ENCODE assay signal across 9 cellular contexts in genomic region chr2:73827018-73827417, GRCh38. TPM values are rescaled to one million over a fixed set of nuclear protein-coding genes. Genes with fewer than 3 reads are reported as not detected.
DNase-seq lines count a peak whose midpoint lies in the region; ATAC-seq and TF ChIP-seq lines count a peak whose summit lies in the region.
"Had no signal": no experiment of that assay in that cellular context is flagged by ENCODE, and none has a peak within 500 bp of the region (broad histone marks: within the 10 kb centered on the region; RNA-seq: fewer than 3 reads in every experiment).

No MANE protein-coding gene starts in this region.

- CTCF ChIA-PET in activated B cell treated with CpG ODN at 0.5 μM for 24 hours (lab: Charles Lee) = interaction anchor here (0.7 to 7.4 kb wide), 6 partner anchors 23 to 705 kb away, joined by 3 to 114 read pairs (median 4); partner anchors contain the start of genes BOLA3 and MOB1A
- CTCF ChIA-PET in naive thymus-derived CD4-positive, alpha-beta T cell (lab: Charles Lee) = interaction anchor here (0.6 to 5.4 kb wide), 8 partner anchors 12 to 565 kb away, joined by 3 to 50 read pairs (median 4); partner anchors contain the start of gene MOB1A

- no peak overlapping the region for H3K27ac Mint-ChIP-seq in activated B cell treated with CpG ODN at 0.5 μM for 24 hours
- peak overlapping the region in 5 of 9 donors; percentile 71 to 99 (median 83) for H3K27ac Mint-ChIP-seq in naive thymus-derived CD4-positive, alpha-beta T cell

- DNase-seq in GM10266 (ENCODE audit: extremely low spot score) = peak; percentile 50
- DNase-seq in NAMALWA (ENCODE audit: low spot score) = peak; percentile 72
- no peak for DNase-seq in activated B cell treated with CpG ODN at 0.5 μM for 24 hours
- DNase-seq in naive thymus-derived CD4-positive, alpha-beta T cell = peak in 1 of 9 donors; percentile 7
- no peak for DNase-seq in NCI-H2029 (lab: John Stamatoyannopoulos, UW)
- DNase-seq in activated CD8-positive, alpha-beta memory T cell treated with anti-CD3 and anti-CD28 coated beads for 24 hours = no peak
- no peak for DNase-seq in tibial nerve (ENCODE audit: low spot score in 2 of 2)

- 26 to 27% methylated on average over 2 of the region's 2 CpGs for WGBS in tibial nerve, 2 donors

- peak; percentile 49 for TF ChIP-seq CTCF in GM10266 (IDR thresholded peaks at IDR 0.05; ENCODE audit: control insufficient read depth, insufficient read depth, low read depth, missing control alignments)
- TF ChIP-seq CTCF in activated B cell treated with CpG ODN at 0.5 μM for 24 hours (IDR thresholded peaks at IDR 0.05) = no peak
- peak in 1 of 5 experiments; percentile 16 for TF ChIP-seq CTCF in tibial nerve (IDR thresholded peaks at IDR 0.05)

- H3K4me1 Mint-ChIP-seq in activated B cell treated with CpG ODN at 0.5 μM for 24 hours = peaks cover 47% of the 10 kb centered on the region
- peaks cover 24 to 49% (median 40%) of the 10 kb centered on the region in 7 donors for H3K4me1 Mint-ChIP-seq in naive thymus-derived CD4-positive, alpha-beta T cell

- POLR2A ChIA-PET in activated B cell treated with CpG ODN at 0.5 μM for 24 hours (lab: Charles Lee) = interaction anchor here (2.0 to 2.7 kb wide), 2 partner anchors 351 to 372 kb away, joined by 15 to 24 read pairs; partner anchors contain the start of genes MOB1A and MTHFD2
- POLR2A ChIA-PET in naive thymus-derived CD4-positive, alpha-beta T cell (lab: Charles Lee) = interaction anchor here (1.1 kb wide), 1 partner anchor 372 kb away, joined by 4 read pairs; the partner anchor contains the start of gene MTHFD2

- H3K4me3 ChIP-seq in naive thymus-derived CD4-positive, alpha-beta T cell (ENCODE audit: low read length) = no peak overlapping the region
- no peak overlapping the region for H3K4me3 ChIP-seq in tibial nerve

- H3K4me1 ChIP-seq in naive thymus-derived CD4-positive, alpha-beta T cell (ENCODE audit: control insufficient read depth in 2 of 2, insufficient read depth in 2 of 2, low read length in 2 of 2) = peaks cover 22 to 25% of the 10 kb centered on the region in 2 donors
- H3K4me1 ChIP-seq in tibial nerve = peaks cover 0 to 42% (median 21%) of the 10 kb centered on the region in 4 donors

- H3K36me3 Mint-ChIP-seq in activated B cell treated with CpG ODN at 0.5 μM for 24 hours (ENCODE audit: low read depth) = peaks cover 23% of the 10 kb centered on the region
- peaks cover 0 to 7% (median 4%) of the 10 kb centered on the region in 5 donors for H3K36me3 Mint-ChIP-seq in naive thymus-derived CD4-positive, alpha-beta T cell

- H3K36me3 ChIP-seq in naive thymus-derived CD4-positive, alpha-beta T cell (ENCODE audit: control insufficient read depth in 2 of 3, insufficient read depth in 3 of 3, low read length in 3 of 3) = peaks cover 0 to 4% (median 0%) of the 10 kb centered on the region in 3 experiments
- H3K36me3 ChIP-seq in tibial nerve = peaks cover 0 to 8% (median 0%) of the 10 kb centered on the region in 3 donors

- no peak overlapping the region for H3K27ac ChIP-seq in naive thymus-derived CD4-positive, alpha-beta T cell (ENCODE audit: low read depth, low read length)
- no peak overlapping the region for H3K27ac ChIP-seq in tibial nerve

- no peak for ATAC-seq in activated B cell treated with CpG ODN at 0.5 μM for 24 hours (ENCODE audit: low read depth)
- ATAC-seq in naive thymus-derived CD4-positive, alpha-beta T cell = no peak
- no peak for ATAC-seq in HG03175 (IDR thresholded peaks at IDR 0.05; ENCODE audit: unreplicated experiment)

- H3K27me3 Mint-ChIP-seq in activated B cell treated with CpG ODN at 0.5 μM for 24 hours = no peaks in the 10 kb centered on the region
- H3K27me3 Mint-ChIP-seq in naive thymus-derived CD4-positive, alpha-beta T cell = peaks cover 0 to 3% (median 0%) of the 10 kb centered on the region in 5 donors

- peak overlapping the region; percentile 98 for H3K4me3 Mint-ChIP-seq in activated B cell treated with CpG ODN at 0.5 μM for 24 hours
- peak overlapping the region in 7 of 10 donors; percentile 39 to 99 (median 81) for H3K4me3 Mint-ChIP-seq in naive thymus-derived CD4-positive, alpha-beta T cell

- no peak for TF ChIP-seq EP300 in tibial nerve (IDR thresholded peaks at IDR 0.05)

- H3K9me3 Mint-ChIP-seq in activated B cell treated with CpG ODN at 0.5 μM for 24 hours = no peaks in the 10 kb centered on the region
- H3K9me3 Mint-ChIP-seq in naive thymus-derived CD4-positive, alpha-beta T cell = no peaks in the 10 kb centered on the region

- TF ChIP-seq POLR2A in tibial nerve (IDR thresholded peaks at IDR 0.05) = no peak

- intact Hi-C loops in activated B cell treated with CpG ODN at 0.5 μM for 24 hours (cut with micrococcal nuclease) = no loop called here
- intact Hi-C loops in naive thymus-derived CD4-positive, alpha-beta T cell (cut with micrococcal nuclease) = loop anchor here in 1 of 2 donors (10.0 kb wide), 2 partner anchors 318 to 708 kb away; partner anchors contain the start of gene BOLA3

- H3K9me3 ChIP-seq in naive thymus-derived CD4-positive, alpha-beta T cell (ENCODE audit: control insufficient read depth in 2 of 3, low read length in 3 of 3) = no peaks in the 10 kb centered on the region
- H3K9me3 ChIP-seq in tibial nerve = no peaks in the 10 kb centered on the region

- H3K27me3 ChIP-seq in naive thymus-derived CD4-positive, alpha-beta T cell (ENCODE audit: control insufficient read depth in 2 of 2, insufficient read depth in 2 of 2, low read length in 2 of 2) = no peaks in the 10 kb centered on the region
- no peaks in the 10 kb centered on the region for H3K27me3 ChIP-seq in tibial nerve

RNA-seq across cellular contexts. Expression of gene STAMBP, which starts 1.7 kb away (rescaled TPM):
- 32.2 and 35.4 TPM in 2 replicates for total RNA-seq in activated B cell treated with CpG ODN at 0.5 μM for 24 hours
- total RNA-seq in naive thymus-derived CD4-positive, alpha-beta T cell = 10 to 100 TPM; 22.2 to 44.5 (median 32.9) TPM
- polyA plus RNA-seq in naive thymus-derived CD4-positive, alpha-beta T cell = 10 to 100 TPM; 38.1 to 38.8 TPM
- 10 to 100 TPM; 20.7 to 47.2 (median 24.8) TPM for total RNA-seq in tibial nerve

RNA-seq across cellular contexts. Expression of gene C2orf78, which starts 43.0 kb away (rescaled TPM):
- total RNA-seq in activated B cell treated with CpG ODN at 0.5 μM for 24 hours = not detected in 2 replicates
- total RNA-seq in naive thymus-derived CD4-positive, alpha-beta T cell = not detected
- not detected for polyA plus RNA-seq in naive thymus-derived CD4-positive, alpha-beta T cell
- not detected for total RNA-seq in tibial nerve
- total RNA-seq: temporal lobe had no signal

RNA-seq across cellular contexts. Expression of gene DUSP11, which starts 47.1 kb away (rescaled TPM):
- total RNA-seq in activated B cell treated with CpG ODN at 0.5 μM for 24 hours (25.6 and 30.5 TPM in 2 replicates), tibial nerve (10 to 100 TPM; 19.8 to 34.1 (median 25.3) TPM)
- 10 to 100 TPM; 32.0 to 54.1 (median 43.8) TPM for total RNA-seq in naive thymus-derived CD4-positive, alpha-beta T cell
- polyA plus RNA-seq in naive thymus-derived CD4-positive, alpha-beta T cell = 10 to 100 TPM; 61.6 to 70.9 TPM

Comparison
In these comparisons a context has a peak if more than half of its experiments do, and no peak if none do; other contexts are left out.
1. DNase-seq: peak in GM10266 (single experiment) and NAMALWA (single experiment); none in activated B cell treated with CpG ODN at 0.5 μM for 24 hours (single experiment), NCI-H2029 (single experiment), activated CD8-positive, alpha-beta memory T cell treated with anti-CD3 and anti-CD28 coated beads for 24 hours (single experiment) and tibial nerve (0 of 2).